8 cellular contexts compared by ENCODE assay signal in genomic region chr6:38673397-38674165, GRCh38. TPM values are rescaled to one million over a fixed set of nuclear protein-coding genes. Genes with fewer than 3 reads are reported as not detected.
DNase-seq lines count a peak whose midpoint lies in the region; ATAC-seq, FAIRE-seq and TF ChIP-seq lines count a peak whose summit lies in the region.
"Had no signal": no experiment of that assay in that cellular context is flagged by ENCODE, and none has a peak within 500 bp of the region (broad histone marks: within the 10 kb centered on the region; RNA-seq: fewer than 3 reads in every experiment).

No MANE protein-coding gene starts in this region.

- no TSS peak for BruUV-seq in GM12878 (replicated peaks; lab: Mats Ljungman, UMichigan)

- in situ Hi-C loops in GM12878 (cut with MboI) = no loop called here

- peaks cover 47% of the 10 kb centered on the region for H3K36me3 ChIP-seq in BLaER1
- H3K36me3 ChIP-seq in GM12878 (ENCODE audit: control insufficient read depth in 2 of 2, insufficient read depth in 2 of 2, low read length in 1 of 2) = peaks cover 2 to 11% of the 10 kb centered on the region in 2 experiments; a peak in 3 of 4 replicates

- WGBS in GM12878 (ENCODE audit: insufficient coverage, insufficient replicate concordance, low lambda C conversion rate, missing lambda C conversion rate) = 47% methylated on average over 9 of the region's 9 CpGs

- DNase-seq in NAMALWA (ENCODE audit: low spot score) (peak; percentile 46), GM12878 (ENCODE audit: low read depth, low spot score) (peak; percentile 23), HPDE6-E6E7 (ENCODE audit: extremely low spot score) (no peak), HuH-7.5 (ENCODE audit: low spot score) (no peak)
- DNase-seq: Caco-2 had no signal

- ATAC-seq in GM12878 = peak; percentile 14; the same call in 1 of the 3 replicates
- ATAC-seq in GM21423 (IDR thresholded peaks at IDR 0.05; ENCODE audit: unreplicated experiment) = no peak

- H2AFZ ChIP-seq in GM12878 (ENCODE audit: control insufficient read depth, low read depth, low read length) = no peak overlapping the region

- intact Hi-C loops in GM12878 (cut with micrococcal nuclease; ENCODE audit: unreplicated experiment) = loop anchor here (2.0 to 10.0 kb wide), 4 partner anchors 101 to 979 kb away; partner anchors contain the start of gene MDGA1

- H3K27me3 ChIP-seq in BLaER1 = no peaks in the 10 kb centered on the region
- no peaks in the 10 kb centered on the region for H3K27me3 ChIP-seq in GM12878 (replicated peaks in 1 of 2; ENCODE audit: control insufficient read depth in 2 of 2, insufficient read depth in 2 of 2, low read length in 1 of 2)

- CTCF ChIA-PET in GM12878 (lab: Yijun Ruan, JAX) = interaction anchor here (1.0 to 2.0 kb wide), 9 partner anchors 8 to 180 kb away, joined by 3 to 9 read pairs (median 4); no protein-coding TSS in a partner anchor

- TF ChIP-seq RAD21 in GM12878 (IDR thresholded peaks at IDR 0.05; ENCODE audit: insufficient read depth, low read depth, low read length) = no peak

- peaks cover 15% of the 10 kb centered on the region for H3K4me1 ChIP-seq in BLaER1
- peaks cover 32% of the 10 kb centered on the region for H3K4me1 ChIP-seq in GM12878 (ENCODE audit: control insufficient read depth, insufficient read depth, low read length)
- H3K4me1 ChIP-seq: Caco-2 had no signal

- no peak for TF ChIP-seq CTCF in GM12878 (IDR thresholded peaks at IDR 0.05 in 2 of 3, conservative IDR thresholded peaks at IDR 0.05 in 1 of 3; ENCODE audit: control insufficient read depth in 2 of 3, extremely low read depth in 1 of 3, insufficient read depth in 1 of 3, low read depth in 3 of 3, low read length in 3 of 3)

- no peak for TF ChIP-seq POLR2A in GM12878 (IDR thresholded peaks at IDR 0.05; ENCODE audit: low read depth, low read length)

- POLR2A ChIA-PET in GM12878 (lab: Charles Lee) = interaction anchor here (0.8 kb wide), 1 partner anchor 114 kb away, joined by 3 read pairs; no protein-coding TSS in a partner anchor

- H3K9me3 ChIP-seq in BLaER1 (no peaks in the 10 kb centered on the region), GM12878 (replicated peaks; ENCODE audit: control insufficient read depth, insufficient read depth, low read length) (no peaks in the 10 kb centered on the region; the same call in 2 of the 3 replicates)
- H3K9me3 ChIP-seq: Caco-2 had no signal

- H3K79me2 ChIP-seq in GM12878 (ENCODE audit: control insufficient read depth, insufficient read depth, low read length) = no peaks in the 10 kb centered on the region

- H4K20me1 ChIP-seq in BLaER1 (no peaks in the 10 kb centered on the region), GM12878 (ENCODE audit: control insufficient read depth, insufficient read depth) (no peaks in the 10 kb centered on the region)

- H3K9ac ChIP-seq in BLaER1 (no peak overlapping the region), GM12878 (ENCODE audit: control insufficient read depth, insufficient read depth, low read length) (no peak overlapping the region)
- H3K9ac ChIP-seq: KMS-11 had no signal

- no peak overlapping the region for H3K4me3 ChIP-seq in BLaER1
- H3K4me3 ChIP-seq in GM12878 = no peak overlapping the region

- H3K27ac ChIP-seq in BLaER1 = no peak overlapping the region
- no peak overlapping the region for H3K27ac ChIP-seq in GM12878 (ENCODE audit: control insufficient read depth, insufficient read depth)
- H3K27ac ChIP-seq: KMS-11 had no signal

- no peak for FAIRE-seq in GM12878 (lab: Jason Lieb, UNC)

- SMC1A ChIA-PET in GM12878 (lab: Charles Lee; ENCODE audit: uncharacterized antibody, unreplicated experiment) = interaction anchor here (0.6 to 2.4 kb wide), 7 partner anchors 13 to 640 kb away, joined by 3 to 12 read pairs (median 4); no protein-coding TSS in a partner anchor

- TF ChIP-seq EP300 in GM12878 (IDR thresholded peaks at IDR 0.05; ENCODE audit: borderline replicate concordance in 1 of 2, control insufficient read depth in 1 of 2, low read depth in 2 of 2, low read length in 2 of 2) = no peak

- peak overlapping the region; percentile 27 for H3K4me2 ChIP-seq in BLaER1
- H3K4me2 ChIP-seq in GM12878 (ENCODE audit: control insufficient read depth, insufficient read depth) = no peak overlapping the region
- H3K4me2 ChIP-seq: KMS-11 had no signal

- RAD21 ChIA-PET in GM12878 (lab: Charles Lee; ENCODE audit: unreplicated experiment) = interaction anchor here (1.2 to 1.9 kb wide), 3 partner anchors 15 to 101 kb away, joined by 3 to 10 read pairs (median 5); no protein-coding TSS in a partner anchor

TF ChIP-seq in GM12878, 131 proteins besides CTCF, POLR2A, EP300 and RAD21 (continues in another document):
- no peak for TF ChIP-seq CBFB (IDR thresholded peaks at IDR 0.05; ENCODE audit: low read depth)
- TF ChIP-seq GABPA (IDR thresholded peaks at IDR 0.05; ENCODE audit: low read depth) = no peak
- peak in 1 of 2 experiments; percentile 36; a peak in 1 of 4 replicates for TF ChIP-seq ETV6 (conservative IDR thresholded peaks at IDR 0.05 in 1 of 2, IDR thresholded peaks at IDR 0.05 in 1 of 2; ENCODE audit: borderline replicate concordance in 1 of 2, low read depth in 1 of 2)
- TF ChIP-seq RELB (IDR thresholded peaks at IDR 0.05; ENCODE audit: low read depth) = no peak

RNA-seq across cellular contexts. Expression of gene GLO1, which starts 29.4 kb away (rescaled TPM):
- 24.1 and 24.9 TPM in 2 replicates for total RNA-seq in GM12878 (2013; cell fraction: nucleolus; rRNA removed)
- total RNA-seq in GM12878 (2014; rRNA removed) (151 and 203 TPM in 2 replicates), GM12878 (2014; rRNA removed; fragmentation: Illumina TruSeq; extraction: Trizol) (166 and 174 TPM in 2 replicates), GM12878 (2021) (108 and 110 TPM in 2 replicates)
- polyA plus RNA-seq in GM12878 (2011; ENCODE audit: low read depth) = 42.7 TPM
- polyA plus RNA-seq in GM12878 (2011; rRNA removed) (148 and 215 TPM in 2 replicates), GM12878 (2014; fragmentation: Illumina TruSeq; extraction: Trizol) (190 and 242 TPM in 2 replicates), GM12878 (2014; fragmentation: Nextera tagmentation; extraction: Ambion mirVana) (100 to 1,000 TPM; 105 to 133 TPM), GM12878 (2014; rRNA removed) (116 and 141 TPM in 2 replicates), GM12878 (2016; fragmentation: Nextera tagmentation; extraction: Ambion mirVana) (100 to 1,000 TPM; 207 to 227 TPM)
- 52.7 and 61.1 TPM in 2 replicates for polyA plus RNA-seq in GM12878 (2011; cell fraction: cytosol; rRNA removed)
- 31.3 and 31.4 TPM in 2 replicates for polyA plus RNA-seq in GM12878 (2011; cell fraction: nucleus; rRNA removed)
- polyA plus RNA-seq in GM12878 (2012) = 68.3 and 89.5 TPM in 2 replicates
- 35.1 and 45.9 TPM in 2 replicates for polyA minus RNA-seq in GM12878 (2011; rRNA and poly(A)+ RNA removed)
- polyA minus RNA-seq in GM12878 (2011; cell fraction: cytosol; rRNA and poly(A)+ RNA removed) = 21.7 and 27.4 TPM in 2 replicates
- 6.3 and 8.4 TPM in 2 replicates for polyA minus RNA-seq in GM12878 (2011; cell fraction: nucleus; rRNA and poly(A)+ RNA removed)

RNA-seq across cellular contexts. Expression of gene BTBD9, which starts 33.9 kb away (rescaled TPM):
- total RNA-seq in GM12878 (2013; cell fraction: nucleolus; rRNA removed) = 51.4 and 52.9 TPM in 2 replicates
- 5.1 and 5.3 TPM in 2 replicates for total RNA-seq in GM12878 (2014; rRNA removed)
- total RNA-seq in GM12878 (2014; rRNA removed; fragmentation: Illumina TruSeq; extraction: Trizol) = 4.7 and 5.0 TPM in 2 replicates
- 8.6 and 9.6 TPM in 2 replicates for total RNA-seq in GM12878 (2021)
- polyA plus RNA-seq in GM12878 (2011; ENCODE audit: low read depth) = 2.3 TPM
- 4.5 and 4.6 TPM in 2 replicates for polyA plus RNA-seq in GM12878 (2011; rRNA removed)
- 2.5 and 2.7 TPM in 2 replicates for polyA plus RNA-seq in GM12878 (2011; cell fraction: cytosol; rRNA removed)
- 5.2 and 6.3 TPM in 2 replicates for polyA plus RNA-seq in GM12878 (2011; cell fraction: nucleus; rRNA removed)
- 2.4 and 2.8 TPM in 2 replicates for polyA plus RNA-seq in GM12878 (2012)
- polyA plus RNA-seq in GM12878 (2014; fragmentation: Illumina TruSeq; extraction: Trizol) = 4.1 and 6.0 TPM in 2 replicates
- under 1 TPM; 0.22 to 0.55 TPM for polyA plus RNA-seq in GM12878 (2014; fragmentation: Nextera tagmentation; extraction: Ambion mirVana)
- polyA plus RNA-seq in GM12878 (2014; rRNA removed) = 3.4 and 3.7 TPM in 2 replicates
- 1 to 10 TPM; 6.9 to 7.5 TPM for polyA plus RNA-seq in GM12878 (2016; fragmentation: Nextera tagmentation; extraction: Ambion mirVana)
- polyA minus RNA-seq in GM12878 (2011; rRNA and poly(A)+ RNA removed) = 19.9 and 34.1 TPM in 2 replicates
- polyA minus RNA-seq in GM12878 (2011; cell fraction: cytosol; rRNA and poly(A)+ RNA removed) = 2.0 and 4.7 TPM in 2 replicates
- polyA minus RNA-seq in GM12878 (2011; cell fraction: nucleus; rRNA and poly(A)+ RNA removed) = 27.6 and 35.2 TPM in 2 replicates

RNA-seq across cellular contexts. Expression of gene DNAH8, which starts 41.5 kb away (rescaled TPM):
- total RNA-seq in GM12878 (2013; cell fraction: nucleolus; rRNA removed) = 0.02 and 0.10 TPM in 2 replicates
- total RNA-seq in GM12878 (2014; rRNA removed) = 0.11 and 0.34 TPM in 2 replicates
- 0.18 and 0.31 TPM in 2 replicates for total RNA-seq in GM12878 (2014; rRNA removed; fragmentation: Illumina TruSeq; extraction: Trizol)
- 0.11 and 0.21 TPM in 2 replicates for total RNA-seq in GM12878 (2021)
- polyA plus RNA-seq in GM12878 (2011; ENCODE audit: low read depth) = 0.08 TPM
- not detected in 2 replicates for polyA plus RNA-seq in GM12878 (2011; rRNA removed)
- polyA plus RNA-seq in GM12878 (2011; cell fraction: cytosol; rRNA removed) = not detected in 2 replicates
- not detected in 2 replicates for polyA plus RNA-seq in GM12878 (2011; cell fraction: nucleus; rRNA removed)
- polyA plus RNA-seq in GM12878 (2012) = 0.14 and 0.65 TPM in 2 replicates
- 0.10 and 0.14 TPM in 2 replicates for polyA plus RNA-seq in GM12878 (2014; fragmentation: Illumina TruSeq; extraction: Trizol)
- under 1 TPM; 0.02 to 0.04 TPM for polyA plus RNA-seq in GM12878 (2014; fragmentation: Nextera tagmentation; extraction: Ambion mirVana)
- polyA plus RNA-seq in GM12878 (2014; rRNA removed) = 0.05 TPM in 2 replicates
- not detected for polyA plus RNA-seq in GM12878 (2016; fragmentation: Nextera tagmentation; extraction: Ambion mirVana)
- polyA minus RNA-seq in GM12878 (2011; rRNA and poly(A)+ RNA removed) = not detected in 2 replicates
- not detected in 2 replicates for polyA minus RNA-seq in GM12878 (2011; cell fraction: cytosol; rRNA and poly(A)+ RNA removed)
- not detected in 2 replicates for polyA minus RNA-seq in GM12878 (2011; cell fraction: nucleus; rRNA and poly(A)+ RNA removed)
- total RNA-seq: Caco-2 had no signal

Comparison
In these comparisons a context has a peak if more than half of its experiments do, and no peak if none do; other contexts are left out.
1. DNase-seq: peak in NAMALWA (single experiment) and GM12878 (single experiment); none in HPDE6-E6E7 (single experiment) and HuH-7.5 (single experiment).